Comparison of ENCODE assay signal across 29 cellular contexts in genomic region chr6:123784330-123784729, GRCh38. TPM values are rescaled to one million over a fixed set of nuclear protein-coding genes. Genes with fewer than 3 reads are reported as not detected.
"Had no signal": no experiment of that assay in that cellular context is flagged by ENCODE, and none has a peak within 500 bp of the region (broad histone marks: within the 10 kb centered on the region; RNA-seq: fewer than 3 reads in every experiment).

No MANE protein-coding gene starts in this region.

- H3K9me3 ChIP-seq: esophagus squamous epithelium, gastrocnemius medialis, heart right ventricle, left lung, lower lobe of right lung, mucosa of descending colon had no signal

- H3K27me3 ChIP-seq: esophagus squamous epithelium, gastrocnemius medialis, left lung had no signal

- FAIRE-seq: endometrium, islet of Langerhans, keratinocyte had no signal

- ATAC-seq: effector memory CD8-positive, alpha-beta T cell; esophagus mucosa; gastrocnemius medialis; heart right ventricle; left cardiac atrium; left lung; left ventricle myocardium superior; lower lobe of right lung; mucosa of descending colon; naive thymus-derived CD8-positive, alpha-beta T cell had no signal

- H3K4me3 ChIP-seq: esophagus squamous epithelium, gastrocnemius medialis, heart right ventricle, left lung, lower lobe of right lung, mucosa of descending colon had no signal

- H3K36me3 ChIP-seq: esophagus squamous epithelium, gastrocnemius medialis, heart right ventricle, left lung, lower lobe of right lung had no signal

- H3K27ac ChIP-seq: epithelial cell of prostate, esophagus squamous epithelium, gastrocnemius medialis, heart right ventricle, left lung, lower lobe of right lung had no signal

- DNase-seq: cortex of kidney; effector CD8-positive, alpha-beta T cell; effector memory CD8-positive, alpha-beta T cell; endodermal cell; erythroblast; esophagus squamous epithelium; foreskin fibroblast; foreskin melanocyte; gastrocnemius medialis; glutamatergic neuron; head of caudate nucleus; heart right ventricle; hippocampal formation; left cardiac atrium; left lung; left ventricle myocardium superior; lower lobe of right lung; mesenchymal stem cell; mucosa of descending colon; naive B cell; naive thymus-derived CD8-positive, alpha-beta T cell had no signal

- H3K4me1 ChIP-seq: esophagus squamous epithelium, gastrocnemius medialis, heart right ventricle, left lung, lower lobe of right lung had no signal

RNA-seq across cellular contexts. Expression of gene NKAIN2, which starts 19.3 kb away (rescaled TPM):
- total RNA-seq: dermis microvascular lymphatic vessel endothelial cell; esophagus mucosa; kidney epithelial cell; left lung; lung microvascular endothelial cell; naive thymus-derived CD8-positive, alpha-beta T cell had no signal
- polyA plus RNA-seq: naive thymus-derived CD8-positive, alpha-beta T cell had no signal
